8 cellular contexts compared by ENCODE assay signal in genomic region chr14:77906446-77906845, GRCh38.
"Had no signal": no experiment of that assay in that cellular context is flagged by ENCODE, and none has a peak within 500 bp of the region (broad histone marks: within the 10 kb centered on the region; RNA-seq: fewer than 3 reads in every experiment).

No MANE protein-coding gene starts in this region.

- H3K4me3 ChIP-seq: GM12878 had no signal

- ATAC-seq: GM12878 had no signal

- FAIRE-seq: G401.6, GM12878, GM12891, GM12892, GM18507, GM19239 had no signal

- DNase-seq: GDM1, GF-D8 had no signal
